In the genomic region with DNA sequence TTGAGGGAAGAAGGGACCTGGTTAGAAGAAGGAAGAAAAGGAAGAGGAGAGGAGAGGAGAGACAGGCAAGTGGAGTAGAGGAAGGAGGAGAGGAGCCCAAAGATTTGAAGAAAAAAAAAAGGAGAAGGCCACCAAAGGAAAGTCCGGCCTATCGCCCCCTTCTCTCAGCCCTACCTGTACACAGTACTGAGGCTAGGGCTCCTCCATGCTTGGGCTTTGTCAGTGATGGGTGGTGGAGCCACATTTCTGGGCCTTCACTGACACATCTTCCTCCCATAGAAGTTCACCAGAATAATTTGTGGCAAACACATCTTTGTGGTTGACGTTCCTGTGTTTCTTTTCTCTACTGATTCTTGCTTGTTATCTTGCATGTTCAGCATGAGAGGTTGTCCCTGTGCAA, we compare ENCODE assay signal across 30 cellular contexts.
A peak's percentile ranks its signal among the peaks of the same experiment; 100 is the strongest.
DNase-seq lines count a peak whose midpoint lies in the region; ATAC-seq and TF ChIP-seq lines count a peak whose summit lies in the region.
"Had no signal": no experiment of that assay in that cellular context is flagged by ENCODE, and none has a peak within 500 bp of the region (broad histone marks: within the 10 kb centered on the region; RNA-seq: fewer than 3 reads in every experiment).

No MANE protein-coding gene starts in this region.

- H3K4me1 Mint-ChIP-seq in activated T-cell treated with anti-CD3 and anti-CD28 coated beads, Interleukin-2, amount 50 U/mL, for 24 hours (ENCODE audit: low read depth) = peaks cover 17% of the 10 kb centered on the region
- no peaks in the 10 kb centered on the region for H3K4me1 Mint-ChIP-seq in neural progenitor cell
- H3K4me1 Mint-ChIP-seq: CD4-positive, CD25-positive, alpha-beta regulatory T cell; T-cell had no signal

- no peak overlapping the region for H3K4me2 ChIP-seq in OCI-LY3 (ENCODE audit: low read length)
- H3K4me2 ChIP-seq in neuronal stem cell (ENCODE audit: insufficient read depth, low read length, poor library complexity, severe bottlenecking) = no peak overlapping the region
- H3K4me2 ChIP-seq in neural progenitor cell = no peak overlapping the region
- H3K4me2 ChIP-seq: A549, KMS-11 had no signal

- no peak overlapping the region for H3K4me3 Mint-ChIP-seq in activated T-cell treated with anti-CD3 and anti-CD28 coated beads, Interleukin-2, amount 50 U/mL, for 24 hours
- H3K4me3 Mint-ChIP-seq in neural progenitor cell = no peak overlapping the region
- H3K4me3 Mint-ChIP-seq: CD4-positive, CD25-positive, alpha-beta regulatory T cell; naive thymus-derived CD4-positive, alpha-beta T cell; T-cell had no signal

- no peak overlapping the region for H4K91ac ChIP-seq in neuronal stem cell (ENCODE audit: low read depth, low read length, poor library complexity)

- no peaks in the 10 kb centered on the region for H3K79me1 ChIP-seq in neuronal stem cell (ENCODE audit: low read depth, low read length)

- no peak overlapping the region for H2AK5ac ChIP-seq in neuronal stem cell (ENCODE audit: low read depth, low read length)

- no peak overlapping the region for H3K18ac ChIP-seq in neuronal stem cell (ENCODE audit: low read length)

- ATAC-seq in sciatic nerve = peak; percentile 12
- ATAC-seq: A549; naive thymus-derived CD4-positive, alpha-beta T cell; T-cell had no signal

- no CpG with 5 or more reads among the region's 3 CpGs for WGBS in neuronal stem cell (ENCODE audit: extremely low coverage in 2 of 2, insufficient read length in 2 of 2, insufficient replicate concordance in 1 of 2), 2 donors

- H3K27ac ChIP-seq in OCI-LY3 (ENCODE audit: low read length) (0 out of 2 replicates have a peak overlapping the region, but pooled peaks have one; percentile 50), cingulate gyrus (ENCODE audit: low read depth, low read length) (peak overlapping the region; percentile 25), neuronal stem cell (replicated peaks; ENCODE audit: low read length) (no peak overlapping the region), neural progenitor cell (no peak overlapping the region)
- H3K27ac ChIP-seq: A549, colonic mucosa, KMS-11, WERI-Rb-1 had no signal

- no peak overlapping the region for H2BK5ac ChIP-seq in neuronal stem cell (ENCODE audit: low read length)

- H2BK120ac ChIP-seq in neuronal stem cell (ENCODE audit: low read depth, low read length) = no peak overlapping the region

- intact Hi-C loops in sciatic nerve (cut with DNase I) = no loop called here

- no peak for DNase-seq in activated T-cell treated with anti-CD3 and anti-CD28 coated beads, Interleukin-2, amount 50 U/mL, for 24 hours
- DNase-seq in activated T-cell treated with anti-CD3 and anti-CD28 coated beads, Interleukin-2, amount 50 U/mL, for 48 hours = no peak
- DNase-seq in sciatic nerve (ENCODE audit: low spot score) (no peak), neuronal stem cell (ENCODE audit: low spot score) (no peak), neural progenitor cell (ENCODE audit: low spot score) (no peak), RKO (ENCODE audit: low spot score) (no peak)
- DNase-seq: activated CD4-positive, alpha-beta T cell treated with anti-CD3 and anti-CD28 coated beads, Interleukin-2, amount 50 U/mL, for 1 hour; activated CD8-positive, alpha-beta memory T cell treated with anti-CD3 and anti-CD28 coated beads, Interleukin-2, amount 50 U/mL, for 4 hours; AML-193; CD4-positive, CD25-positive, alpha-beta regulatory T cell; colonic mucosa; DND-41; erythroblast; GF-D8; HCEC 1CT; kidney; lower lobe of right lung; midbrain; MM.1S; naive thymus-derived CD4-positive, alpha-beta T cell; NCI-H1417; NCI-H2029; NCI-H526; stimulated activated naive CD4-positive, alpha-beta T cell; T-cell; WERI-Rb-1 had no signal

- H3K9me3 ChIP-seq in OCI-LY3 (ENCODE audit: insufficient read depth, low read length) = 0 out of 2 replicates have a peak, but pooled peaks cover 7% of the 10 kb centered on the region
- no peaks in the 10 kb centered on the region for H3K9me3 ChIP-seq in neuronal stem cell (replicated peaks in 1 of 2; ENCODE audit: control insufficient read depth in 2 of 2, insufficient read depth in 1 of 2, low read depth in 1 of 2, low read length in 2 of 2)
- H3K9me3 ChIP-seq in neural progenitor cell (ENCODE audit: low read depth) = no peaks in the 10 kb centered on the region
- H3K9me3 ChIP-seq: A549, colonic mucosa, lower lobe of right lung had no signal

- no peak overlapping the region for H2AFZ ChIP-seq in OCI-LY3 (ENCODE audit: low read depth, low read length)
- H2AFZ ChIP-seq in neuronal stem cell (ENCODE audit: low read length) = no peak overlapping the region
- no peak overlapping the region for H2AFZ ChIP-seq in neural progenitor cell (replicated peaks)

- H3K36me3 ChIP-seq in OCI-LY3 (replicated peaks; ENCODE audit: low read depth, low read length) (no peaks in the 10 kb centered on the region), neuronal stem cell (replicated peaks in 1 of 2; ENCODE audit: control insufficient read depth in 2 of 2, insufficient read depth in 2 of 2, low read length in 2 of 2) (peaks cover 0 to 1% of the 10 kb centered on the region in 2 donors), neural progenitor cell (no peaks in the 10 kb centered on the region)
- H3K36me3 ChIP-seq: colonic mucosa, lower lobe of right lung, WERI-Rb-1 had no signal

- H3K27me3 ChIP-seq in OCI-LY3 (ENCODE audit: low read depth, low read length) (no peaks in the 10 kb centered on the region), neuronal stem cell (ENCODE audit: control insufficient read depth in 3 of 3, insufficient read depth in 3 of 3, low read depth in 1 of 3, low read length in 3 of 3) (no peaks in the 10 kb centered on the region), neural progenitor cell (no peaks in the 10 kb centered on the region)
- H3K27me3 ChIP-seq: colonic mucosa had no signal

- H3K27me3 Mint-ChIP-seq in activated T-cell treated with anti-CD3 and anti-CD28 coated beads, Interleukin-2, amount 50 U/mL, for 24 hours = peaks cover 18% of the 10 kb centered on the region
- H3K27me3 Mint-ChIP-seq in neural progenitor cell (ENCODE audit: insufficient read depth, low read depth) = no peaks in the 10 kb centered on the region

- no peak overlapping the region for H3K14ac ChIP-seq in neuronal stem cell (ENCODE audit: low read length)

- H3K4me1 ChIP-seq in OCI-LY3 (ENCODE audit: low read length) (peaks cover 8% of the 10 kb centered on the region), neuronal stem cell (ENCODE audit: control insufficient read depth in 2 of 2, insufficient read depth in 1 of 2, low read depth in 1 of 2, low read length in 2 of 2) (no peaks in the 10 kb centered on the region), neural progenitor cell (peaks cover 15% of the 10 kb centered on the region)
- H3K4me1 ChIP-seq: A549, colonic mucosa, lower lobe of right lung had no signal

- H4K20me1 ChIP-seq in OCI-LY3 (ENCODE audit: insufficient read depth, low read length) (no peaks in the 10 kb centered on the region), neural progenitor cell (ENCODE audit: low read depth) (no peaks in the 10 kb centered on the region)

- no peak for TF ChIP-seq CTCF in OCI-LY3 (IDR thresholded peaks at IDR 0.05; ENCODE audit: low read depth, low read length)
- no peak for TF ChIP-seq CTCF in neural progenitor cell (IDR thresholded peaks at IDR 0.05)

- peaks cover 2% of the 10 kb centered on the region for H3K9me3 Mint-ChIP-seq in activated T-cell treated with anti-CD3 and anti-CD28 coated beads, Interleukin-2, amount 50 U/mL, for 24 hours
- H3K9me3 Mint-ChIP-seq in neural progenitor cell = no peaks in the 10 kb centered on the region
- H3K9me3 Mint-ChIP-seq: T-cell had no signal

- H3K4me3 ChIP-seq in OCI-LY3 (ENCODE audit: low read length) = no peak overlapping the region
- H3K4me3 ChIP-seq in neuronal stem cell (ENCODE audit: low read length in 2 of 2) = no peak overlapping the region
- no peak overlapping the region for H3K4me3 ChIP-seq in neural progenitor cell
- H3K4me3 ChIP-seq: A549, colonic mucosa, lower lobe of right lung had no signal

- H2BK15ac ChIP-seq in neuronal stem cell (ENCODE audit: low read length) = no peak overlapping the region

- H3F3A ChIP-seq in neural progenitor cell (ENCODE audit: low read depth) = no peaks in the 10 kb centered on the region

- H3K9ac ChIP-seq in OCI-LY3 (ENCODE audit: low read length) (no peak overlapping the region), neuronal stem cell (ENCODE audit: low read depth, low read length, poor library complexity) (no peak overlapping the region), neural progenitor cell (no peak overlapping the region)
- H3K9ac ChIP-seq: KMS-11 had no signal

- H2BK12ac ChIP-seq in neuronal stem cell (ENCODE audit: low read length) = no peak overlapping the region

- no peak overlapping the region for H3K23ac ChIP-seq in neuronal stem cell (ENCODE audit: low read depth, low read length, poor library complexity)

- H4K8ac ChIP-seq in neuronal stem cell (ENCODE audit: low read depth, low read length) = no peak overlapping the region

- no peaks in the 10 kb centered on the region for H3K79me2 ChIP-seq in OCI-LY3 (ENCODE audit: low read length)
- no peaks in the 10 kb centered on the region for H3K79me2 ChIP-seq in neural progenitor cell (ENCODE audit: low read depth)

- peak overlapping the region; percentile 76 for H3K27ac Mint-ChIP-seq in activated T-cell treated with anti-CD3 and anti-CD28 coated beads, Interleukin-2, amount 50 U/mL, for 24 hours
- H3K27ac Mint-ChIP-seq in neural progenitor cell = no peak overlapping the region
- H3K27ac Mint-ChIP-seq: CD4-positive, CD25-positive, alpha-beta regulatory T cell; naive thymus-derived CD4-positive, alpha-beta T cell; T-cell had no signal

- H3K4ac ChIP-seq in neuronal stem cell (ENCODE audit: low read length) = no peak overlapping the region

- H3K36me3 Mint-ChIP-seq in activated T-cell treated with anti-CD3 and anti-CD28 coated beads, Interleukin-2, amount 50 U/mL, for 24 hours (ENCODE audit: low read depth) = no peaks in the 10 kb centered on the region
- peaks cover 26% of the 10 kb centered on the region for H3K36me3 Mint-ChIP-seq in neural progenitor cell
- H3K36me3 Mint-ChIP-seq: CD4-positive, CD25-positive, alpha-beta regulatory T cell; T-cell had no signal

Comparison
In these comparisons a context has a peak if more than half of its experiments do, and no peak if none do; other contexts are left out.
1. H3K27ac ChIP-seq: peak in OCI-LY3 (single experiment) and cingulate gyrus (single experiment); none in neuronal stem cell (single experiment) and neural progenitor cell (single experiment).